Comparison of ENCODE assay signal across 12 cellular contexts in the genomic region with DNA sequence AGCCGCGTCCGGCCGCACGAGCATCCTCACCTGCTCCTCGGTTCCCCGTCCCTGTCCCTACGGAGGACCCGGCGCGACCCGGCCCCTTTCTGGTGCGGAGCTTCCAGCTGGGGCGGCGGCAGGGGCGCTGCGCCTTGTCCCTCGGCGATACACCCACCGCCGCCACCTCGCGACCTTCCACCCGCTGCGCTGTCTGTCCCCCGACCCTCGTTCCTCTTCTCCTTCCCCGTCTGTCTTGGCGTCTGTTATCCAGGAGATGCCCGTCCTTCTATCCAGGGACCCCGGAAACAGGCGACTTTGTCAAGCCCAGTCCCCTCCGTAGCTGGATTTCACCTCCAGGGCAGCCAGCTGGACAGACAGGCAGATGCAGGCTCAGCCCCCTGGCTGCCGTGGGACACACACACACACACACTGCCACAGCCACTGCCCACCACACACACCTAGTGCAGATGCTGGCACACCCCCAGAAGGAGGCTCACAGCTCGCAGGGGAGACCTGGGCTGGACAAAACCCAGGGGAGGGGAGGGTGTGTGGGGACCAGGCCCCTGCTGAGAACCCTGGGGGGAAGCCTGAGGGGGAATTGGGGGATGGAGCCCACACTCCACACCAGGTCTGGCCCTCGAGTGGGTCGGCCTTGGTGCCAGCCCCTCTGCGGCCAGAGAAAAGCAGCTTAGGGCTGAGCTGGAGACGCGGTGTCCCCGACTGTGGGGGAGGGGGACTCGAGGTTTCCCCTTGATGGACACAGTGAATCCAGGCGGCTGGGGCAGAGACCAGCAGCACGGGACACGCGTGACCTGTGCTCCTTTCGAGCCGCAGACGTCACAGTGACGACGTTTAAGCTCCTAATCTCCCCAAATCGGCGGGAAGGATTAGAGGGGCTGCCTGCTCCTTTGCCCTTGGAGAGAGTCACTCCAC. TPM values are rescaled to one million over a fixed set of nuclear protein-coding genes. Genes with fewer than 3 reads are reported as not detected.
A peak's percentile ranks its signal among the peaks of the same experiment; 100 is the strongest.
DNase-seq lines count a peak whose midpoint lies in the region; ATAC-seq and TF ChIP-seq lines count a peak whose summit lies in the region.
"Had no signal": no experiment of that assay in that cellular context is flagged by ENCODE, and none has a peak within 500 bp of the region (broad histone marks: within the 10 kb centered on the region; RNA-seq: fewer than 3 reads in every experiment).

No MANE protein-coding gene starts in this region.

- 36 to 47% methylated on average over 53 of the region's 53 CpGs for WGBS in sigmoid colon, 2 donors
- WGBS in transverse colon (ENCODE audit: low coverage in 1 of 2), 2 donors, result 51 to 56% methylated on average over 13 to 52 of the region's 53 CpGs

- TF ChIP-seq EP300 in sigmoid colon (IDR thresholded peaks at IDR 0.05) (no peak), transverse colon (IDR thresholded peaks at IDR 0.05; ENCODE audit: low read depth) (no peak)

- H3K36me3 Mint-ChIP-seq in T-helper 2 cell treated with Interferon-gamma antibody and Interleukin-4, amounts not matched to agents 5 μg/mL and 100 μg/mL, for 36 hours (ENCODE audit: low read depth), result peaks cover 2% of the 10 kb centered on the region
- peaks cover 2% of the 10 kb centered on the region for H3K36me3 Mint-ChIP-seq in activated CD4-positive, alpha-beta memory T cell treated with anti-CD3 and anti-CD28 coated beads, Interleukin-2, amount 10 ng/mL, durations not matched to agents 7 days and 5 days (ENCODE audit: low read depth)
- H3K36me3 Mint-ChIP-seq: activated CD8-positive, alpha-beta memory T cell treated with anti-CD3 and anti-CD28 coated beads, Interleukin-2, amount 10 ng/mL, durations not matched to agents 7 days and 5 days had no signal

- H3K9me3 ChIP-seq in sigmoid colon (no peaks in the 10 kb centered on the region), transverse colon (no peaks in the 10 kb centered on the region)

- peaks cover 35% of the 10 kb centered on the region for H3K27me3 Mint-ChIP-seq in T-helper 2 cell treated with Interferon-gamma antibody and Interleukin-4, amounts not matched to agents 5 μg/mL and 100 μg/mL, for 36 hours (ENCODE audit: low read depth)
- H3K27me3 Mint-ChIP-seq in activated CD4-positive, alpha-beta memory T cell treated with anti-CD3 and anti-CD28 coated beads, Interleukin-2, amount 10 ng/mL, durations not matched to agents 7 days and 5 days, result peaks cover 29% of the 10 kb centered on the region

- H3K4me3 ChIP-seq in iPS-11a (ENCODE audit: low read depth, low read length) (peak overlapping the region; percentile 63), sigmoid colon (peak overlapping the region in 3 of 4 donors; percentile 16 to 40 (median 38)), transverse colon (peak overlapping the region in 2 of 4 donors; percentile 18 to 26)

- CTCF ChIA-PET in activated CD4-positive, alpha-beta memory T cell treated with anti-CD3 and anti-CD28 coated beads, Interleukin-2, amount 10 ng/mL, durations not matched to agents 7 days and 5 days (lab: Charles Lee), result no interaction called here

- H3K9me3 Mint-ChIP-seq in T-helper 2 cell treated with Interferon-gamma antibody and Interleukin-4, amounts not matched to agents 5 μg/mL and 100 μg/mL, for 36 hours, result no peaks in the 10 kb centered on the region
- H3K9me3 Mint-ChIP-seq in activated CD4-positive, alpha-beta memory T cell treated with anti-CD3 and anti-CD28 coated beads, Interleukin-2, amount 10 ng/mL, durations not matched to agents 7 days and 5 days, result no peaks in the 10 kb centered on the region

- no peak for TF ChIP-seq CTCF in sigmoid colon (IDR thresholded peaks at IDR 0.05)
- TF ChIP-seq CTCF in transverse colon (IDR thresholded peaks at IDR 0.05), result no peak

- POLR2A ChIA-PET in activated CD4-positive, alpha-beta memory T cell treated with anti-CD3 and anti-CD28 coated beads, Interleukin-2, amount 10 ng/mL, durations not matched to agents 7 days and 5 days (lab: Charles Lee), result interaction anchor here (0.9 kb wide), 1 partner anchor 14 kb away, joined by 4 read pairs; no protein-coding TSS in a partner anchor

- H3K27ac ChIP-seq in sigmoid colon (no peak overlapping the region), transverse colon (no peak overlapping the region)

- no peak overlapping the region for H3K27ac Mint-ChIP-seq in T-helper 2 cell treated with Interferon-gamma antibody and Interleukin-4, amounts not matched to agents 5 μg/mL and 100 μg/mL, for 36 hours
- peak overlapping the region; percentile 31 for H3K27ac Mint-ChIP-seq in activated CD4-positive, alpha-beta memory T cell treated with anti-CD3 and anti-CD28 coated beads, Interleukin-2, amount 10 ng/mL, durations not matched to agents 7 days and 5 days
- H3K27ac Mint-ChIP-seq: activated CD8-positive, alpha-beta memory T cell treated with anti-CD3 and anti-CD28 coated beads, Interleukin-2, amount 10 ng/mL, durations not matched to agents 7 days and 5 days had no signal

- H3K36me3 ChIP-seq in sigmoid colon (peaks cover 0 to 22% (median 2%) of the 10 kb centered on the region in 4 donors), transverse colon (no peaks in the 10 kb centered on the region)

- intact Hi-C loops in sigmoid colon (cut with DNase I), result no loop called here
- intact Hi-C loops in transverse colon (cut with DNase I; ENCODE audit: low total_unique reads), result no loop called here

- ATAC-seq in GM18909 (IDR thresholded peaks at IDR 0.05; ENCODE audit: poor library complexity, unreplicated experiment), result no peak
- no peak for ATAC-seq in GM18502 (IDR thresholded peaks at IDR 0.05; ENCODE audit: poor library complexity, unreplicated experiment)

- peaks cover 0 to 34% (median 32%) of the 10 kb centered on the region in 4 donors for H3K4me1 ChIP-seq in sigmoid colon
- H3K4me1 ChIP-seq in transverse colon, result peaks cover 5 to 21% (median 11%) of the 10 kb centered on the region in 4 donors

- TF ChIP-seq POLR2A in sigmoid colon (IDR thresholded peaks at IDR 0.05) (no peak), transverse colon (IDR thresholded peaks at IDR 0.05) (no peak)

- H3K27me3 ChIP-seq in sigmoid colon (peaks cover 8 to 42% (median 11%) of the 10 kb centered on the region in 3 donors), transverse colon (peaks cover 46% of the 10 kb centered on the region)

- H3K4me3 Mint-ChIP-seq in T-helper 2 cell treated with Interferon-gamma antibody and Interleukin-4, amounts not matched to agents 5 μg/mL and 100 μg/mL, for 36 hours, result peak overlapping the region; percentile 46
- no peak overlapping the region for H3K4me3 Mint-ChIP-seq in activated CD4-positive, alpha-beta memory T cell treated with anti-CD3 and anti-CD28 coated beads, Interleukin-2, amount 10 ng/mL, durations not matched to agents 7 days and 5 days
- H3K4me3 Mint-ChIP-seq: activated CD8-positive, alpha-beta memory T cell treated with anti-CD3 and anti-CD28 coated beads, Interleukin-2, amount 10 ng/mL, durations not matched to agents 7 days and 5 days had no signal

- no peak for DNase-seq in T-helper 2 cell treated with Interferon-gamma antibody and Interleukin-4, amounts not matched to agents 5 μg/mL and 100 μg/mL, for 36 hours (ENCODE audit: low spot score)
- no peak for DNase-seq in T-helper 2 cell
- no peak for DNase-seq in activated CD4-positive, alpha-beta memory T cell treated with anti-CD3 and anti-CD28 coated beads, Interleukin-2, amount 10 ng/mL, durations not matched to agents 7 days and 5 days
- no peak for DNase-seq in sigmoid colon
- no peak for DNase-seq in transverse colon
- DNase-seq: activated CD8-positive, alpha-beta memory T cell treated with anti-CD3 and anti-CD28 coated beads, Interleukin-2, amount 10 ng/mL, durations not matched to agents 7 days and 5 days; NCI-H2029 treated with DMSO at 0.1 percent for 48 hours had no signal

- H3K4me1 Mint-ChIP-seq in T-helper 2 cell treated with Interferon-gamma antibody and Interleukin-4, amounts not matched to agents 5 μg/mL and 100 μg/mL, for 36 hours (ENCODE audit: low read depth), result no peaks in the 10 kb centered on the region
- H3K4me1 Mint-ChIP-seq in activated CD4-positive, alpha-beta memory T cell treated with anti-CD3 and anti-CD28 coated beads, Interleukin-2, amount 10 ng/mL, durations not matched to agents 7 days and 5 days, result peaks cover 2% of the 10 kb centered on the region

- in situ Hi-C loops in transverse colon (cut with MboI; ENCODE audit: low pct_ligation_motif_present in 1 of 4, low pct_unique_long_range_greater_than_20kb in 1 of 4, low sequenced_read_pairs in 3 of 4), result no loop called here

RNA-seq across cellular contexts. Expression of gene DRD4, which starts 0.8 kb away (rescaled TPM):
- total RNA-seq in activated CD4-positive, alpha-beta memory T cell treated with anti-CD3 and anti-CD28 coated beads, Interleukin-2, amount 10 ng/mL, durations not matched to agents 7 days and 5 days, result under 1 TPM; 0.18 to 0.20 TPM
- total RNA-seq in sigmoid colon (1 to 10 TPM in 1 of 4 donors, under 1 TPM in 1, not detected in 2; 0.41 to 2.2 TPM), transverse colon (not detected)
- polyA plus RNA-seq in sigmoid colon, result under 1 TPM in 1 of 3 donors, not detected in 2; 0.28 TPM
- total RNA-seq: RPMI7951 had no signal

RNA-seq across cellular contexts. Expression of gene SCT, which starts 10.9 kb away (rescaled TPM):
- total RNA-seq in activated CD4-positive, alpha-beta memory T cell treated with anti-CD3 and anti-CD28 coated beads, Interleukin-2, amount 10 ng/mL, durations not matched to agents 7 days and 5 days, result not detected
- total RNA-seq in sigmoid colon (not detected), transverse colon (not detected)
- polyA plus RNA-seq in sigmoid colon, result 1 to 10 TPM in 1 of 3 donors, not detected in 2; 1.1 TPM
- total RNA-seq: activated CD8-positive, alpha-beta memory T cell treated with anti-CD3 and anti-CD28 coated beads, Interleukin-2, amount 10 ng/mL, durations not matched to agents 7 days and 5 days; RPMI7951; subcutaneous adipose tissue had no signal

RNA-seq across cellular contexts. Expression of gene CDHR5, which starts 13.1 kb away (rescaled TPM):
- not detected for total RNA-seq in activated CD4-positive, alpha-beta memory T cell treated with anti-CD3 and anti-CD28 coated beads, Interleukin-2, amount 10 ng/mL, durations not matched to agents 7 days and 5 days
- total RNA-seq in sigmoid colon (1 to 10 TPM in 2 of 4 donors, not detected in 2; 1.8 to 1.9 TPM), transverse colon (1,000 to 10,000 TPM in 1 of 4 donors, 100 to 1,000 TPM in 3; 256 to 1,063 (median 597) TPM)
- polyA plus RNA-seq in sigmoid colon, result 100 to 1,000 TPM in 1 of 3 donors, 10 to 100 TPM in 2; 18.0 to 136 (median 29.4) TPM
- total RNA-seq: activated CD8-positive, alpha-beta memory T cell treated with anti-CD3 and anti-CD28 coated beads, Interleukin-2, amount 10 ng/mL, durations not matched to agents 7 days and 5 days; RPMI7951; subcutaneous adipose tissue had no signal

RNA-seq across cellular contexts. Expression of gene IRF7, which starts 22.1 kb away (rescaled TPM):
- 100 to 1,000 TPM; 220 to 221 TPM for total RNA-seq in activated CD4-positive, alpha-beta memory T cell treated with anti-CD3 and anti-CD28 coated beads, Interleukin-2, amount 10 ng/mL, durations not matched to agents 7 days and 5 days
- total RNA-seq in sigmoid colon, result 10 to 100 TPM in 3 of 4 donors, 1 to 10 TPM in 1; 8.6 to 18.2 (median 14.2) TPM
- 10 to 100 TPM; 10.8 to 73.9 (median 26.8) TPM for polyA plus RNA-seq in sigmoid colon
- total RNA-seq in transverse colon, result 100 to 1,000 TPM in 1 of 4 donors, 10 to 100 TPM in 3; 40.4 to 122 (median 49.9) TPM

RNA-seq across cellular contexts. Expression of gene DEAF1, which starts 57.2 kb away (rescaled TPM):
- 10 to 100 TPM; 33.0 to 34.2 TPM for total RNA-seq in activated CD4-positive, alpha-beta memory T cell treated with anti-CD3 and anti-CD28 coated beads, Interleukin-2, amount 10 ng/mL, durations not matched to agents 7 days and 5 days
- total RNA-seq in sigmoid colon, result 10 to 100 TPM; 15.1 to 29.6 (median 22.2) TPM
- 10 to 100 TPM; 11.3 to 18.6 (median 14.4) TPM for polyA plus RNA-seq in sigmoid colon
- 10 to 100 TPM; 24.4 to 84.5 (median 34.0) TPM for total RNA-seq in transverse colon

Comparison
In these comparisons a context has a peak if more than half of its experiments do, and no peak if none do; other contexts are left out.
1. RNA of gene CDHR5, which starts 13.1 kb away (total RNA-seq): 256 to 1,063 TPM in transverse colon; 1.8 to 1.9 TPM in sigmoid colon and not detected in activated CD4-positive, alpha-beta memory T cell treated with anti-CD3 and anti-CD28 coated beads, Interleukin-2, amount 10 ng/mL, durations not matched to agents 7 days and 5 days; every median in the first group is over 10 times any median in the second.